In the genomic region with DNA sequence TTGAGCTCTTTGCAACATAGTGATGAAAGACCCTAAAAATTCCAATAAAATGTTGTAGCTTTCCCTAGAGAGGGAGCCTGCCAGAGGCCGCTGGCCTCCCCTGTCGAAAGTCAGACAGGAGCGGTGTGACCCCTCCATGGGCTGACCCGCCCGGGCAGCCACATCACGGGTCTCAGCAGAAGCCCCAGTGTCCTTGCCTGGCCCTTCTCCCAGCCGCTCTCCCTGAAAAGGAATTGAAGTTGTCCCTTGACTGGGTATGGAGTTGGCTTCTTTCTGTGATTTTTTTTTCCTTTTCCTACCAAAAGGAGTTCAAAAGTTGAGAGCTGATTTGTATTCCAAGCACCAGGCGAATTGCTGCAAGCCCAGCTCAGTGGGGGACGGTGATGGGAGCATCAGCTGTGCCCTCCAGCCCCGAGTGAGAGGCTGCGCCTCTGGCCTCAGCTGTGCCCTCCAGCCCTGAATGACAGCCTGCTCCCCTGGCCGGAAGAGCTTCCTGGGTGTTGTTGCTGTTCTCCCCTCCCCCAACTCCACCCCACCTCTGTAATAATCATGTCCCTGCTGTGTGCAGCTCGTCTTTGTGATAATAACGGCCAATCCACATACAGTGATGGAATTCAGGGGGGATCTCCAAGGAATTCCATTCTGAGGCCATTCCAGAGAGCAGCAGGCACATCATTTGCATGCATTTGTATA, we compare ENCODE assay signal across 14 cellular contexts.
"Had no signal": no experiment of that assay in that cellular context is flagged by ENCODE, and none has a peak within 500 bp of the region (broad histone marks: within the 10 kb centered on the region; RNA-seq: fewer than 3 reads in every experiment).

No MANE protein-coding gene starts in this region.

- H3K9me3 Mint-ChIP-seq: activated CD4-positive, alpha-beta T cell treated with anti-CD3 and anti-CD28 coated beads, Interleukin-2, amount 10 ng/mL, durations not matched to agents 7 days and 5 days; activated naive CD4-positive, alpha-beta T cell treated with anti-CD3 and anti-CD28 coated beads, Interleukin-2, amount 50 U/mL, for 24 hours; T-helper 1 cell treated with Interleukin-12 subunit alpha and Interleukin-12 subunit beta and Interleukin-4 antibody, amounts not matched to agents 30 μg/mL and 1 μg/mL, for 36 hours had no signal

- H3K27me3 ChIP-seq: body of pancreas, esophagus muscularis mucosa, right atrium auricular region, transverse colon had no signal

- H3K4me3 Mint-ChIP-seq: activated CD4-positive, alpha-beta T cell treated with anti-CD3 and anti-CD28 coated beads, Interleukin-2, amount 10 ng/mL, durations not matched to agents 7 days and 5 days; activated naive CD4-positive, alpha-beta T cell treated with anti-CD3 and anti-CD28 coated beads, Interleukin-2, amount 50 U/mL, for 24 hours; stimulated activated naive B cell treated with anti-CD40 and anti-IgM and Interleukin-4, amounts not matched to agents 10 μg/mL and 1 μg/mL and 100 μg/mL, for 72 hours; T-helper 1 cell treated with Interleukin-12 subunit alpha and Interleukin-12 subunit beta and Interleukin-4 antibody, amounts not matched to agents 30 μg/mL and 1 μg/mL, for 36 hours; WTC11 had no signal

- H3K27me3 Mint-ChIP-seq: activated CD4-positive, alpha-beta T cell treated with anti-CD3 and anti-CD28 coated beads, Interleukin-2, amount 10 ng/mL, durations not matched to agents 7 days and 5 days; activated naive CD4-positive, alpha-beta T cell treated with anti-CD3 and anti-CD28 coated beads, Interleukin-2, amount 50 U/mL, for 24 hours; stimulated activated naive B cell treated with anti-CD40 and anti-IgM and Interleukin-4, amounts not matched to agents 10 μg/mL and 1 μg/mL and 100 μg/mL, for 72 hours had no signal

- H3K4me3 ChIP-seq: body of pancreas, esophagus muscularis mucosa, right atrium auricular region, transverse colon had no signal

- H3K27ac Mint-ChIP-seq: activated CD4-positive, alpha-beta T cell treated with anti-CD3 and anti-CD28 coated beads, Interleukin-2, amount 10 ng/mL, durations not matched to agents 7 days and 5 days; activated naive CD4-positive, alpha-beta T cell treated with anti-CD3 and anti-CD28 coated beads, Interleukin-2, amount 50 U/mL, for 24 hours; stimulated activated naive B cell treated with anti-CD40 and anti-IgM and Interleukin-4, amounts not matched to agents 10 μg/mL and 1 μg/mL and 100 μg/mL, for 72 hours; T-helper 1 cell treated with Interleukin-12 subunit alpha and Interleukin-12 subunit beta and Interleukin-4 antibody, amounts not matched to agents 30 μg/mL and 1 μg/mL, for 36 hours; WTC11 had no signal

- H3K36me3 Mint-ChIP-seq: activated naive CD4-positive, alpha-beta T cell treated with anti-CD3 and anti-CD28 coated beads, Interleukin-2, amount 50 U/mL, for 24 hours; stimulated activated naive B cell treated with anti-CD40 and anti-IgM and Interleukin-4, amounts not matched to agents 10 μg/mL and 1 μg/mL and 100 μg/mL, for 72 hours had no signal

- H3K27ac ChIP-seq: body of pancreas, esophagus muscularis mucosa, parathyroid adenoma, right atrium auricular region, transverse colon had no signal

- H3K36me3 ChIP-seq: esophagus muscularis mucosa, right atrium auricular region, transverse colon had no signal

- DNase-seq: activated CD4-positive, alpha-beta T cell treated with anti-CD3 and anti-CD28 coated beads, Interleukin-2, amount 10 ng/mL, durations not matched to agents 7 days and 5 days; activated effector memory CD4-positive, alpha-beta T cell treated with Interleukin-2 at 50 U/mL for 16 hours; activated T-cell treated with anti-CD3 and anti-CD28 coated beads, Interleukin-2, amount 50 U/mL, for 1 hour; body of pancreas; dorsolateral prefrontal cortex; stimulated activated CD4-positive, alpha-beta T cell treated with anti-CD3 and anti-CD28 coated beads, Interleukin-1b, Interleukin-23, amount 100 ng/mL, for 48 hours; stimulated activated naive B cell treated with anti-CD40 and anti-IgM and Interleukin-4, amounts not matched to agents 10 μg/mL and 1 μg/mL and 100 μg/mL, for 72 hours; transverse colon had no signal

- H3K4me1 Mint-ChIP-seq: activated CD4-positive, alpha-beta T cell treated with anti-CD3 and anti-CD28 coated beads, Interleukin-2, amount 10 ng/mL, durations not matched to agents 7 days and 5 days had no signal
